1 cellular context compared by ENCODE assay signal in genomic region chr2:74884866-74885265, GRCh38.
TF ChIP-seq lines count a peak whose summit lies in the region.

No MANE protein-coding gene starts in this region.

TF ChIP-seq in GM12878, 131 proteins besides CTCF, POLR2A, EP300 and RAD21:
- no peak for TF ChIP-seq CBFB (IDR thresholded peaks at IDR 0.05; ENCODE audit: low read depth)
- TF ChIP-seq ZNF207 (IDR thresholded peaks at IDR 0.05; ENCODE audit: borderline replicate concordance) = no peak
- TF ChIP-seq NFYA (IDR thresholded peaks at IDR 0.05; ENCODE audit: borderline replicate concordance, low read depth, low read length) = no peak
- TF ChIP-seq ZBED1 (IDR thresholded peaks at IDR 0.05; ENCODE audit: borderline replicate concordance) = no peak
- TF ChIP-seq ZNF592 (IDR thresholded peaks at IDR 0.05) = no peak
- no peak for TF ChIP-seq BMI1 (IDR thresholded peaks at IDR 0.05; ENCODE audit: borderline replicate concordance)
- TF ChIP-seq GATAD2B (conservative IDR thresholded peaks at IDR 0.05; ENCODE audit: low read depth) = no peak
